In the genomic region with DNA sequence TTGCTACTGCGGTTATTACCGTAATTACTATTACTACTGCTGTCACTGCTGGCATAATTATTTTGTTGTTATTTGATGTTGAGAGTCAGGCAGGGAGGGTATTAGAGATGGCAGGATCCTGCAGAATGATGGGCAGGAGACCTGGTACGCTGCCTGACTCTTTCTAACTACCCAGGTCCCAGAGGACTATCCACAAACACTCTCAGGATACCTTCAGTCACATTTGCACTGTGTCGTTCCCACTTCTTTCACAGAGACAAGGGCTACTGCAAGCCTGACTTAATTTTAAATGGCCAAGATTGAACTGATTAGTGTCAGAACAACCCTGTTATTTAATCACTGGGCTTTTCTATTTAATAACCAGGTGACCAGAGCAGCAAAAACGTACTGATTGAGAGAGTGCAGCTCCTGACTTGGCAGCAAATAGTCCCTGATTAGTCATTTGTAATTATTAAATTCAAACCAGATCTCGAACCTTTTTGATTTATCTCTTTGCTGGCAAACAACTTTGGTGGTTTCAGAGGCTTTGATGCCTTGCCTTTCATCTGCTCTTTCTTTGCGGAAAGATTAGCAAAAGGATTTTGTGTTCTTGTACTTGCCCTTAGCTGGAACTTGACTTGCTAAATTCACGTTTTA, we compare ENCODE assay signal across 17 cellular contexts.
A peak's percentile ranks its signal among the peaks of the same experiment; 100 is the strongest.
DNase-seq lines count a peak whose midpoint lies in the region; ATAC-seq and TF ChIP-seq lines count a peak whose summit lies in the region.
"Had no signal": no experiment of that assay in that cellular context is flagged by ENCODE, and none has a peak within 500 bp of the region (broad histone marks: within the 10 kb centered on the region; RNA-seq: fewer than 3 reads in every experiment).

No MANE protein-coding gene starts in this region.

- no peak overlapping the region for H3K4me3 ChIP-seq in Jurkat, Clone E6-1 (ENCODE audit: low read length)
- no peak overlapping the region for H3K4me3 ChIP-seq in hepatocyte
- H3K4me3 ChIP-seq: thoracic aorta had no signal

- WGBS in hepatocyte (ENCODE audit: low lambda C conversion rate, missing lambda C conversion rate): 43% methylated on average over 8 of the region's 8 CpGs

- CTCF ChIA-PET in CD4-positive, alpha-beta T cell (lab: Charles Lee): interaction anchor here (0.7 to 2.2 kb wide), 4 partner anchors 10 to 691 kb away, joined by 3 to 8 read pairs (median 4); no protein-coding TSS in a partner anchor

- H3K4me2 ChIP-seq in hepatocyte: peak overlapping the region; percentile 2

- intact Hi-C loops in CD4-positive, alpha-beta T cell (cut with DNase I, micrococcal nuclease): no loop called here

- no peak for TF ChIP-seq CTCF in CD4-positive, alpha-beta T cell (IDR thresholded peaks at IDR 0.05)
- no peak for TF ChIP-seq CTCF in hepatocyte (IDR thresholded peaks at IDR 0.05; ENCODE audit: poor library complexity)

- H3K9me3 Mint-ChIP-seq in CD4-positive, alpha-beta T cell: no peaks in the 10 kb centered on the region
- H3K9me3 Mint-ChIP-seq in activated naive CD8-positive, alpha-beta T cell treated with anti-CD3 and anti-CD28 coated beads, Interleukin-2, amount 10 ng/mL, durations not matched to agents 7 days and 5 days: no peaks in the 10 kb centered on the region

- no peak overlapping the region for H2AFZ ChIP-seq in hepatocyte

- no peaks in the 10 kb centered on the region for H3K27me3 Mint-ChIP-seq in CD4-positive, alpha-beta T cell
- no peaks in the 10 kb centered on the region for H3K27me3 Mint-ChIP-seq in activated naive CD8-positive, alpha-beta T cell treated with anti-CD3 and anti-CD28 coated beads, Interleukin-2, amount 10 ng/mL, durations not matched to agents 7 days and 5 days

- DNase-seq in CD4-positive, alpha-beta T cell: peak in 3 of 10 experiments; percentile 8 to 15 (median 10)
- DNase-seq in Jurkat, Clone E6-1 (ENCODE audit: low read depth, low spot score): peak; percentile 64
- no peak for DNase-seq in activated naive CD8-positive, alpha-beta T cell treated with anti-CD3 and anti-CD28 coated beads, Interleukin-2, amount 10 ng/mL, durations not matched to agents 7 days and 5 days
- DNase-seq in hepatocyte (ENCODE audit: low spot score) (no peak), SKM-1 (lab: John Stamatoyannopoulos, UW; ENCODE audit: unreplicated experiment) (no peak), superior temporal gyrus (ENCODE audit: extremely low spot score) (no peak)
- DNase-seq: activated effector memory CD4-positive, alpha-beta T cell treated with anti-CD3 and anti-CD28 coated beads, Interleukin-2, amount 50 U/mL, for 16 hours; hippocampal formation; left colon; NCI-H187 treated with DMSO at 0.1 percent for 48 hours; NCI-H510A treated with DMSO at 0.1 percent for 48 hours; SIG-M5; stimulated activated CD4-positive, alpha-beta T cell treated with anti-CD3 and anti-CD28 coated beads, Interleukin-2, amount 100 ng/mL, for 24 hours had no signal

- ATAC-seq in CD4-positive, alpha-beta T cell (ENCODE audit: poor library complexity): peak; percentile 41
- ATAC-seq in activated naive CD8-positive, alpha-beta T cell treated with anti-CD3 and anti-CD28 coated beads, Interleukin-2, amount 10 ng/mL, durations not matched to agents 7 days and 5 days (ENCODE audit: low read depth): no peak
- ATAC-seq in HG03196 (IDR thresholded peaks at IDR 0.05; ENCODE audit: unreplicated experiment): no peak
- ATAC-seq: left colon, sciatic nerve had no signal

- H3K79me2 ChIP-seq in hepatocyte: no peaks in the 10 kb centered on the region

- H3K9me3 ChIP-seq in CD4-positive, alpha-beta T cell (ENCODE audit: control insufficient read depth, low read length): no peaks in the 10 kb centered on the region
- H3K9me3 ChIP-seq in hepatocyte (ENCODE audit: low read depth): no peaks in the 10 kb centered on the region
- H3K9me3 ChIP-seq: neutrophil, thoracic aorta had no signal

- H3K27ac ChIP-seq in CD4-positive, alpha-beta T cell (ENCODE audit: low read depth, low read length): no peak overlapping the region
- peak overlapping the region; percentile 68 for H3K27ac ChIP-seq in hepatocyte
- H3K27ac ChIP-seq: neutrophil, thoracic aorta had no signal

- H3K4me3 Mint-ChIP-seq in CD4-positive, alpha-beta T cell: peak overlapping the region; percentile 67
- peak overlapping the region; percentile 16 for H3K4me3 Mint-ChIP-seq in activated naive CD8-positive, alpha-beta T cell treated with anti-CD3 and anti-CD28 coated beads, Interleukin-2, amount 10 ng/mL, durations not matched to agents 7 days and 5 days

- H3K4me1 Mint-ChIP-seq in CD4-positive, alpha-beta T cell (ENCODE audit: low read depth): peaks cover 87% of the 10 kb centered on the region
- H3K4me1 Mint-ChIP-seq in activated naive CD8-positive, alpha-beta T cell treated with anti-CD3 and anti-CD28 coated beads, Interleukin-2, amount 10 ng/mL, durations not matched to agents 7 days and 5 days: peaks cover 69% of the 10 kb centered on the region

- no peaks in the 10 kb centered on the region for H3K36me3 ChIP-seq in hepatocyte (replicated peaks; ENCODE audit: insufficient read depth, low read depth)
- H3K36me3 ChIP-seq: neutrophil, thoracic aorta had no signal

- no peaks in the 10 kb centered on the region for H4K20me1 ChIP-seq in hepatocyte (ENCODE audit: insufficient read depth, poor library complexity, severe bottlenecking)

- H3K27me3 ChIP-seq in CD4-positive, alpha-beta T cell (ENCODE audit: control insufficient read depth, insufficient read depth, low read length): no peaks in the 10 kb centered on the region
- H3K27me3 ChIP-seq in hepatocyte: no peaks in the 10 kb centered on the region
- H3K27me3 ChIP-seq: neutrophil had no signal

- no peaks in the 10 kb centered on the region for H3K36me3 Mint-ChIP-seq in CD4-positive, alpha-beta T cell (ENCODE audit: low read depth)
- H3K36me3 Mint-ChIP-seq in activated naive CD8-positive, alpha-beta T cell treated with anti-CD3 and anti-CD28 coated beads, Interleukin-2, amount 10 ng/mL, durations not matched to agents 7 days and 5 days: peaks cover 4% of the 10 kb centered on the region

- peak overlapping the region; percentile 80 for H3K27ac Mint-ChIP-seq in CD4-positive, alpha-beta T cell
- peak overlapping the region; percentile 45 for H3K27ac Mint-ChIP-seq in activated naive CD8-positive, alpha-beta T cell treated with anti-CD3 and anti-CD28 coated beads, Interleukin-2, amount 10 ng/mL, durations not matched to agents 7 days and 5 days

- no peaks in the 10 kb centered on the region for H3K9me2 ChIP-seq in hepatocyte (replicated peaks; ENCODE audit: insufficient read depth)

- peaks cover 35% of the 10 kb centered on the region for H3K4me1 ChIP-seq in hepatocyte (ENCODE audit: insufficient read depth)

- POLR2A ChIA-PET in CD4-positive, alpha-beta T cell (lab: Charles Lee): interaction anchor here (0.6 to 3.7 kb wide), 12 partner anchors 13 to 213 kb away, joined by 3 to 20 read pairs (median 3); partner anchors contain the start of gene ARHGEF3
- POLR2A ChIA-PET in activated naive CD8-positive, alpha-beta T cell treated with anti-CD3 and anti-CD28 coated beads, Interleukin-2, amount 10 ng/mL, durations not matched to agents 7 days and 5 days (lab: Charles Lee): interaction anchor here (7.2 kb wide), 1 partner anchor 25 kb away, joined by 41 read pairs; no protein-coding TSS in a partner anchor
